11 cellular contexts compared by ENCODE assay signal in the genomic region with DNA sequence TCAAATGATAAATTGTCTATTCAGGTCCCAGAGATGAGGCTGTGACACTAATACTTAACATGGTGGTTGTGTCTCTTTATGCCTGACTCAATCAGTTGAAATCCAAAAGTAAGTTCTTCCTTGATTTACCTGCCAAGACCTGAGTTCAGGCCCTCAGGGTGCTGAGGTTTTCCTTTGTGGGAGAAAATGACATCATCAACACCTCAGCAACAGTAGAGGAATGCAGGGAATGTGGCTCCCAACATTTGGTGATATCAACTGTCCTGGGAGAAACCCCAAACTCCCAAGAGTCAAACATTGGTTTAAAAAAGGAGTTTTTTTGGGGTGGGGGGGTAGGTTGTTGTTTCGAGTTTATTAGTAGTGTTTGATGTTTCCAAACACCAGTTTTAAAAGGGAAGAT. TPM values are rescaled to one million over a fixed set of nuclear protein-coding genes. Genes with fewer than 3 reads are reported as not detected.
A peak's percentile ranks its signal among the peaks of the same experiment; 100 is the strongest.
DNase-seq lines count a peak whose midpoint lies in the region; ATAC-seq and TF ChIP-seq lines count a peak whose summit lies in the region.
"Had no signal": no experiment of that assay in that cellular context is flagged by ENCODE, and none has a peak within 500 bp of the region (broad histone marks: within the 10 kb centered on the region; RNA-seq: fewer than 3 reads in every experiment).

No MANE protein-coding gene starts in this region.

- H3K4me3 Mint-ChIP-seq in WTC11: no peak overlapping the region

- peaks cover 97% of the 10 kb centered on the region for H3K79me2 ChIP-seq in HCT116 (ENCODE audit: insufficient read depth, low read length)

- no peaks in the 10 kb centered on the region for H4K20me1 ChIP-seq in HCT116 (ENCODE audit: insufficient read depth)

- POLR2A ChIA-PET in HCT116 (lab: Charles Lee): interaction anchor here (3.8 kb wide), 1 partner anchor 15 kb away, joined by 16 read pairs; the partner anchor contains the start of gene RNF43
- POLR2A ChIA-PET in WTC11 (lab: Charles Lee): interaction anchor here (0.5 kb wide), 1 partner anchor 47 kb away, joined by 4 read pairs; no protein-coding TSS in a partner anchor

- no peak for TF ChIP-seq POLR2A in HCT116 (IDR thresholded peaks at IDR 0.05; ENCODE audit: borderline replicate concordance, extremely low read depth, insufficient read depth, insufficient read length)
- TF ChIP-seq POLR2A in suprapubic skin (IDR thresholded peaks at IDR 0.05): no peak
- no peak for TF ChIP-seq POLR2A in erythroblast (IDR thresholded peaks at IDR 0.05; ENCODE audit: low read length)

- H3K36me3 ChIP-seq in HCT116 (ENCODE audit: control insufficient read depth in 1 of 2, insufficient read depth in 2 of 2, low read length in 2 of 2): no peaks in the 10 kb centered on the region
- no peaks in the 10 kb centered on the region for H3K36me3 ChIP-seq in suprapubic skin
- no peaks in the 10 kb centered on the region for H3K36me3 ChIP-seq in left ventricle myocardium inferior
- H3K36me3 ChIP-seq: ascending aorta had no signal

- TF ChIP-seq CTCF in HCT116 (IDR thresholded peaks at IDR 0.05 in 2 of 3, conservative IDR thresholded peaks at IDR 0.05 in 1 of 3; ENCODE audit: borderline replicate concordance in 1 of 3, insufficient read depth in 1 of 3, low read depth in 2 of 3, low read length in 2 of 3) (no peak), WTC11 (IDR thresholded peaks at IDR 0.05) (no peak), fibroblast of the aortic adventitia (IDR thresholded peaks at IDR 0.05; ENCODE audit: insufficient read depth, low read length) (no peak), suprapubic skin (IDR thresholded peaks at IDR 0.05) (no peak), left ventricle myocardium inferior (IDR thresholded peaks at IDR 0.05; ENCODE audit: borderline replicate concordance) (no peak)

- TF ChIP-seq EP300 in suprapubic skin (IDR thresholded peaks at IDR 0.05): no peak

- CTCF ChIA-PET in HCT116 (lab: Charles Lee) (no interaction called here), WTC11 (lab: Charles Lee) (interaction anchor here (0.9 kb wide), 1 partner anchor 15 kb away, joined by 3 read pairs; no protein-coding TSS in a partner anchor)

- intact Hi-C loops in HCT116 (cut with micrococcal nuclease) (no loop called here), left ventricle myocardium superior (cut with micrococcal nuclease) (no loop called here), left ventricle myocardium inferior (cut with micrococcal nuclease) (no loop called here)

- no peaks in the 10 kb centered on the region for H3K27me3 ChIP-seq in HCT116 (ENCODE audit: insufficient read depth, low read length)
- H3K27me3 ChIP-seq in suprapubic skin: no peaks in the 10 kb centered on the region
- H3K27me3 ChIP-seq in left ventricle myocardium inferior (ENCODE audit: low read depth): no peaks in the 10 kb centered on the region
- H3K27me3 ChIP-seq: ascending aorta had no signal

- H3K4me1 ChIP-seq in HCT116 (ENCODE audit: control insufficient read depth in 1 of 2, insufficient read depth in 2 of 2, low read length in 2 of 2) (peaks cover 89 to 97% of the 10 kb centered on the region in 2 experiments), suprapubic skin (peaks cover 41% of the 10 kb centered on the region), left ventricle myocardium inferior (no peaks in the 10 kb centered on the region)
- H3K4me1 ChIP-seq: ascending aorta had no signal

- peak; percentile 51 for ATAC-seq in HCT116
- peak; percentile 82 for ATAC-seq in WTC11
- no peak for ATAC-seq in left ventricle myocardium superior

- no peaks in the 10 kb centered on the region for H3K9me2 ChIP-seq in HCT116 (ENCODE audit: insufficient read depth)

- no peak overlapping the region for H3K27ac Mint-ChIP-seq in WTC11

- RAD21 ChIA-PET in HCT116 (lab: Charles Lee; ENCODE audit: low non-redundant PET in 1 of 2, low total read pairs in 2 of 2, uncharacterized antibody in 2 of 2, unreplicated experiment in 2 of 2): no interaction called here

- H3K27ac ChIP-seq in HCT116 (ENCODE audit: low read depth, low read length): peak overlapping the region; percentile 66
- H3K27ac ChIP-seq in suprapubic skin: peak overlapping the region; percentile 47
- no peak overlapping the region for H3K27ac ChIP-seq in left ventricle myocardium inferior (replicated peaks)
- H3K27ac ChIP-seq: ascending aorta had no signal

- H2AFZ ChIP-seq in HCT116 (ENCODE audit: low read depth, low read length, poor library complexity, severe bottlenecking): no peak overlapping the region

- no peak overlapping the region; the same call in 1 of the 2 replicates for H3K9ac ChIP-seq in HCT116 (ENCODE audit: low read length)

- H3K9me3 Mint-ChIP-seq in WTC11: no peaks in the 10 kb centered on the region

- 50% methylated on average over 1 of the region's 1 CpG for WGBS in suprapubic skin

- H3K27me3 Mint-ChIP-seq in WTC11 (ENCODE audit: low read depth): peaks cover 86% of the 10 kb centered on the region

- BruUV-seq in HCT116 (replicated peaks; lab: Mats Ljungman, UMichigan): no TSS peak

- DNase-seq in HCT116 (ENCODE audit: low read depth, low spot score) (peak; percentile 66), WTC11 (ENCODE audit: low spot score) (peak; percentile 26), fibroblast of the aortic adventitia (ENCODE audit: low read depth) (peak; percentile 66), suprapubic skin (ENCODE audit: low spot score in 2 of 2) (no peak), left ventricle myocardium superior (no peak), NCI-H1930 (lab: John Stamatoyannopoulos, UW) (no peak), left ventricle myocardium inferior (no peak), erythroblast (lab: John Stamatoyannopoulos, UW) (no peak)
- DNase-seq: NCI-H510A treated with DMSO at 0.1 percent for 48 hours; stimulated activated CD4-positive, alpha-beta T cell treated with anti-CD3 and anti-CD28 coated beads, Interleukin-4, amount 100 ng/mL, for 1 hour had no signal

- peak overlapping the region; percentile 59 for H3K4me2 ChIP-seq in HCT116 (ENCODE audit: low read length)

- H3K9me3 ChIP-seq in HCT116 (ENCODE audit: control insufficient read depth in 1 of 2, insufficient read depth in 1 of 2, low read depth in 1 of 2, low read length in 2 of 2) (no peaks in the 10 kb centered on the region), suprapubic skin (no peaks in the 10 kb centered on the region), left ventricle myocardium inferior (replicated peaks) (no peaks in the 10 kb centered on the region)
- H3K9me3 ChIP-seq: ascending aorta had no signal

- H3K4me3 ChIP-seq in HCT116 (replicated peaks in 1 of 2; ENCODE audit: low read depth in 1 of 2, low read length in 2 of 2) (no peak overlapping the region; a peak in 1 of 4 replicates), fibroblast of the aortic adventitia (ENCODE audit: low read depth, low read length) (no peak overlapping the region), suprapubic skin (no peak overlapping the region), left ventricle myocardium inferior (no peak overlapping the region)
- H3K4me3 ChIP-seq: ascending aorta had no signal

- no peak for TF ChIP-seq RAD21 in HCT116 (IDR thresholded peaks at IDR 0.05; ENCODE audit: low read depth)

- peaks cover 51% of the 10 kb centered on the region for H3K4me1 Mint-ChIP-seq in WTC11

- no peaks in the 10 kb centered on the region for H3K36me3 Mint-ChIP-seq in WTC11

TF ChIP-seq in HCT116, 20 proteins besides CTCF, POLR2A, EP300 and RAD21 (continues in another document):
- no peak for TF ChIP-seq EGR1 (IDR thresholded peaks at IDR 0.05; ENCODE audit: low read depth)
- peak; percentile 86 for TF ChIP-seq ATF3 (IDR thresholded peaks at IDR 0.05)
- TF ChIP-seq CEBPB (IDR thresholded peaks at IDR 0.05; ENCODE audit: low read depth): peak; percentile 76; the same call in 1 of the 2 replicates
- TF ChIP-seq SIN3A (IDR thresholded peaks at IDR 0.05; ENCODE audit: low read depth): no peak
- TF ChIP-seq, protein P1, sequence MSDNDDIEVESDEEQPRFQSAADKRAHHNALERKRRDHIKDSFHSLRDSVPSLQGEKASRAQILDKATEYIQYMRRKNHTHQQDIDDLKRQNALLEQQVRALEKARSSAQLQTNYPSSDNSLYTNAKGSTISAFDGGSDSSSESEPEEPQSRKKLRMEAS (IDR thresholded peaks at IDR 0.05): peak; percentile 46; the same call in 1 of the 2 replicates
- TF ChIP-seq FOSL1 (IDR thresholded peaks at IDR 0.05; ENCODE audit: low read depth): peak; percentile 66
- TF ChIP-seq JUND (IDR thresholded peaks at IDR 0.05): peak; percentile 79

TF ChIP-seq in WTC11, 78 proteins besides CTCF, POLR2A, EP300 and RAD21 (continues in another document):
- 0 out of 2 replicates have a peak, but pooled peaks have one; percentile 13 for TF ChIP-seq TEAD4 (CRISPR knock-in tag; IDR thresholded peaks at IDR 0.05)
- TF ChIP-seq ZBTB43 (CRISPR knock-in tag; IDR thresholded peaks at IDR 0.05): no peak
- TF ChIP-seq, protein P2, sequence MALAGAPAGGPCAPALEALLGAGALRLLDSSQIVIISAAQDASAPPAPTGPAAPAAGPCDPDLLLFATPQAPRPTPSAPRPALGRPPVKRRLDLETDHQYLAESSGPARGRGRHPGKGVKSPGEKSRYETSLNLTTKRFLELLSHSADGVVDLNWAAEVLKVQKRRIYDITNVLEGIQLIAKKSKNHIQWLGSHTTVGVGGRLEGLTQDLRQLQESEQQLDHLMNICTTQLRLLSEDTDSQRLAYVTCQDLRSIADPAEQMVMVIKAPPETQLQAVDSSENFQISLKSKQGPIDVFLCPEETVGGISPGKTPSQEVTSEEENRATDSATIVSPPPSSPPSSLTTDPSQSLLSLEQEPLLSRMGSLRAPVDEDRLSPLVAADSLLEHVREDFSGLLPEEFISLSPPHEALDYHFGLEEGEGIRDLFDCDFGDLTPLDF (CRISPR knock-in tag; IDR thresholded peaks at IDR 0.05): no peak

RNA-seq across cellular contexts. Expression of gene RNF43, which starts 14.7 kb away (rescaled TPM):
- total RNA-seq in HCT116 (2021; ENCODE audit: unreplicated experiment) (42.2 TPM), WTC11 (2021) (3.2 to 3.6 TPM (median 3.5 TPM) in 3 replicates), fibroblast of the aortic adventitia (ENCODE audit: low replicate concordance) (under 0.01 and 0.49 TPM in 2 replicates), suprapubic skin (10 to 100 TPM; 16.0 to 58.3 (median 21.5) TPM), left ventricle myocardium superior (6.6 TPM), left ventricle myocardium inferior (4.7 TPM)
- polyA plus RNA-seq in HCT116 (2012): 21.7 and 27.6 TPM in 2 replicates

RNA-seq across cellular contexts. Expression of gene SUPT4H1, which starts 50.7 kb away (rescaled TPM):
- total RNA-seq in HCT116 (2021; ENCODE audit: unreplicated experiment) (118 TPM), WTC11 (2021) (85.5 to 91.1 TPM (median 89.3 TPM) in 3 replicates), fibroblast of the aortic adventitia (ENCODE audit: low replicate concordance) (18.2 and 34.9 TPM in 2 replicates), suprapubic skin (10 to 100 TPM; 33.8 to 48.3 (median 40.3) TPM), left ventricle myocardium superior (62.2 TPM), left ventricle myocardium inferior (55.2 TPM)
- 121 and 141 TPM in 2 replicates for polyA plus RNA-seq in HCT116 (2012)

Comparison
In these comparisons a context has a peak if more than half of its experiments do, and no peak if none do; other contexts are left out.
1. DNase-seq: peak in HCT116 (single experiment), WTC11 (single experiment) and fibroblast of the aortic adventitia (single experiment); none in suprapubic skin (0 of 2), left ventricle myocardium superior (single experiment), NCI-H1930 (0 of 2), left ventricle myocardium inferior (single experiment) and erythroblast (0 of 2).